Comparison of ENCODE assay signal across 1 cellular context in the genomic region with DNA sequence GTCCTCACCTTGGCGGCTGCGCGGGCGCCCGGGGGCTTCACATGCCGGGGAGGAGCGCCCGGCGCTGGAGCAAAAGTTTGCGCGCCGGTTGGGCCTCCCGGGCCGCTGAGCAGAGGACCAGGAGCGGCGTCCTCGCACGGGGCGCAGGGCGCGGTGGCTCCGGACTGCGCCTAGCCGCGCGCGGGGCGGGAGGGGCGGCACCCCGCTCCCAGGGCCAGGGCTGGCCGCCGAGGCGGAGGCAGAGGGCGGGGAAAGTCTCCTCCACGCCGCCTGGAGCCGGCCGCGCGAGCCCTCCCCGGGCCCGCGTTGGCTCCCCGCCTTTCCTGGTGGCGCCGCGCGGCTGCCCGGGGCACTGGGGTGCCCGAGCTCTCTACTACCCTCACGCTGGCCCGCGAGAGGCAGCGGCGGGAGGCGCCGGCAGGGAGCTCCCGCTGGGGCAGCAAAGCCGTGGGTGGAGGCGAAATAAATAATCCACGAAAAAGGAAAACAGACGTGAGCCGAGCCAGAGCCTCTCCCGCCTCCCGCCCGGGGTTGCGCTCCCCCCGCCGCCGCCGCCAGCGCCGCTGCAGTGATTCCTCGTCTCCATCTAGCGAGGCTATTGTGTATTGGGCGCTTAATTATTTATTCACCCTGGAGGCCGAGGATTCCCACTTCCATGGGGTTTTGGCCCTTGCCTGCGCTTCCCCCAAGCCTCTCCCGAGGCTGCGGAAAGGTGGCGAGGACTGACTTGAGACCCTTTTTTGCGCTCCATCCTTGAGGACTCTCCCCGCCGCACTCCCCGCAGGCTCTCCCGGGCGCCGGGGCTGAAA.
TF ChIP-seq lines count a peak whose summit lies in the region.

No MANE protein-coding gene starts in this region.

TF ChIP-seq in WTC11, 78 proteins besides CTCF, POLR2A, EP300 and RAD21 (continued from another document and continues in another):
- TF ChIP-seq, protein P1, sequence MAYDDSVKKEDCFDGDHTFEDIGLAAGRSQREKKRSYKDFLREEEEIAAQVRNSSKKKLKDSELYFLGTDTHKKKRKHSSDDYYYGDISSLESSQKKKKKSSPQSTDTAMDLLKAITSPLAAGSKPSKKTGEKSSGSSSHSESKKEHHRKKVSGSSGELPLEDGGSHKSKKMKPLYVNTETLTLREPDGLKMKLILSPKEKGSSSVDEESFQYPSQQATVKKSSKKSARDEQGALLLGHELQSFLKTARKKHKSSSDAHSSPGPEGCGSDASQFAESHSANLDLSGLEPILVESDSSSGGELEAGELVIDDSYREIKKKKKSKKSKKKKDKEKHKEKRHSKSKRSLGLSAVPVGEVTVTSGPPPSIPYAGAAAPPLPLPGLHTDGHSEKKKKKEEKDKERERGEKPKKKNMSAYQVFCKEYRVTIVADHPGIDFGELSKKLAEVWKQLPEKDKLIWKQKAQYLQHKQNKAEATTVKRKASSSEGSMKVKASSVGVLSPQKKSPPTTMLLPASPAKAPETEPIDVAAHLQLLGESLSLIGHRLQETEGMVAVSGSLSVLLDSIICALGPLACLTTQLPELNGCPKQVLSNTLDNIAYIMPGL (CRISPR knock-in tag; IDR thresholded peaks at IDR 0.05), result no peak
- TF ChIP-seq MYBL2 (CRISPR knock-in tag; IDR thresholded peaks at IDR 0.05) (no peak), CBFB (CRISPR knock-in tag; IDR thresholded peaks at IDR 0.05; ENCODE audit: low read depth) (no peak), CREB1 (CRISPR knock-in tag; IDR thresholded peaks at IDR 0.05) (no peak), GABPB1 (CRISPR knock-in tag; IDR thresholded peaks at IDR 0.05) (no peak), ZNF138 (CRISPR knock-in tag; conservative IDR thresholded peaks at IDR 0.05) (no peak), TEAD1 (CRISPR knock-in tag; IDR thresholded peaks at IDR 0.05) (no peak; the same call in 1 of the 2 replicates), TEAD4 (CRISPR knock-in tag; IDR thresholded peaks at IDR 0.05) (no peak), SMAD4 (CRISPR knock-in tag; IDR thresholded peaks at IDR 0.05) (no peak), ATF1 (CRISPR knock-in tag; IDR thresholded peaks at IDR 0.05) (no peak), GRHL2 (CRISPR knock-in tag; IDR thresholded peaks at IDR 0.05; ENCODE audit: insufficient replicate concordance, severe bottlenecking) (no peak), IRF2 (CRISPR knock-in tag; IDR thresholded peaks at IDR 0.05; ENCODE audit: borderline replicate concordance, low read depth) (no peak), NR1H2 (CRISPR knock-in tag; IDR thresholded peaks at IDR 0.05) (no peak), PRRX2 (CRISPR knock-in tag; IDR thresholded peaks at IDR 0.05) (no peak), SP1 (CRISPR knock-in tag; conservative IDR thresholded peaks at IDR 0.05) (peak; percentile 39; the same call in 1 of the 2 replicates), ZNF317 (CRISPR knock-in tag; IDR thresholded peaks at IDR 0.05; ENCODE audit: borderline replicate concordance, low read depth) (no peak), JUN (CRISPR knock-in tag; IDR thresholded peaks at IDR 0.05) (no peak), ZNF416 (CRISPR knock-in tag; IDR thresholded peaks at IDR 0.05) (no peak), FOXP1 (CRISPR knock-in tag; IDR thresholded peaks at IDR 0.05; ENCODE audit: borderline replicate concordance) (peak; percentile 80; the same call in 1 of the 2 replicates), NR2C2 (CRISPR knock-in tag; IDR thresholded peaks at IDR 0.05) (no peak), NFYB (CRISPR knock-in tag; conservative IDR thresholded peaks at IDR 0.05; ENCODE audit: low read depth) (no peak), ZNF396 (CRISPR knock-in tag; IDR thresholded peaks at IDR 0.05; ENCODE audit: borderline replicate concordance) (no peak)
- TF ChIP-seq, protein P2, sequence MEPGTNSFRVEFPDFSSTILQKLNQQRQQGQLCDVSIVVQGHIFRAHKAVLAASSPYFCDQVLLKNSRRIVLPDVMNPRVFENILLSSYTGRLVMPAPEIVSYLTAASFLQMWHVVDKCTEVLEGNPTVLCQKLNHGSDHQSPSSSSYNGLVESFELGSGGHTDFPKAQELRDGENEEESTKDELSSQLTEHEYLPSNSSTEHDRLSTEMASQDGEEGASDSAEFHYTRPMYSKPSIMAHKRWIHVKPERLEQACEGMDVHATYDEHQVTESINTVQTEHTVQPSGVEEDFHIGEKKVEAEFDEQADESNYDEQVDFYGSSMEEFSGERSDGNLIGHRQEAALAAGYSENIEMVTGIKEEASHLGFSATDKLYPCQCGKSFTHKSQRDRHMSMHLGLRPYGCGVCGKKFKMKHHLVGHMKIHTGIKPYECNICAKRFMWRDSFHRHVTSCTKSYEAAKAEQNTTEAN (CRISPR knock-in tag; IDR thresholded peaks at IDR 0.05), result no peak
- TF ChIP-seq, protein P3, sequence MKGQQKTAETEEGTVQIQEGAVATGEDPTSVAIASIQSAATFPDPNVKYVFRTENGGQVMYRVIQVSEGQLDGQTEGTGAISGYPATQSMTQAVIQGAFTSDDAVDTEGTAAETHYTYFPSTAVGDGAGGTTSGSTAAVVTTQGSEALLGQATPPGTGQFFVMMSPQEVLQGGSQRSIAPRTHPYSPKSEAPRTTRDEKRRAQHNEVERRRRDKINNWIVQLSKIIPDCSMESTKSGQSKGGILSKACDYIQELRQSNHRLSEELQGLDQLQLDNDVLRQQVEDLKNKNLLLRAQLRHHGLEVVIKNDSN (CRISPR knock-in tag; IDR thresholded peaks at IDR 0.05), result 0 out of 2 replicates have a peak, but pooled peaks have one; percentile 0
- TF ChIP-seq, protein P4, sequence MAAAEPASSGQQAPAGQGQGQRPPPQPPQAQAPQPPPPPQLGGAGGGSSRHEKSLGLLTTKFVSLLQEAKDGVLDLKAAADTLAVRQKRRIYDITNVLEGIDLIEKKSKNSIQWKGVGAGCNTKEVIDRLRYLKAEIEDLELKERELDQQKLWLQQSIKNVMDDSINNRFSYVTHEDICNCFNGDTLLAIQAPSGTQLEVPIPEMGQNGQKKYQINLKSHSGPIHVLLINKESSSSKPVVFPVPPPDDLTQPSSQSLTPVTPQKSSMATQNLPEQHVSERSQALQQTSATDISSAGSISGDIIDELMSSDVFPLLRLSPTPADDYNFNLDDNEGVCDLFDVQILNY (CRISPR knock-in tag; IDR thresholded peaks at IDR 0.05), result peak; percentile 11; the same call in 1 of the 2 replicates
- TF ChIP-seq, protein P5, sequence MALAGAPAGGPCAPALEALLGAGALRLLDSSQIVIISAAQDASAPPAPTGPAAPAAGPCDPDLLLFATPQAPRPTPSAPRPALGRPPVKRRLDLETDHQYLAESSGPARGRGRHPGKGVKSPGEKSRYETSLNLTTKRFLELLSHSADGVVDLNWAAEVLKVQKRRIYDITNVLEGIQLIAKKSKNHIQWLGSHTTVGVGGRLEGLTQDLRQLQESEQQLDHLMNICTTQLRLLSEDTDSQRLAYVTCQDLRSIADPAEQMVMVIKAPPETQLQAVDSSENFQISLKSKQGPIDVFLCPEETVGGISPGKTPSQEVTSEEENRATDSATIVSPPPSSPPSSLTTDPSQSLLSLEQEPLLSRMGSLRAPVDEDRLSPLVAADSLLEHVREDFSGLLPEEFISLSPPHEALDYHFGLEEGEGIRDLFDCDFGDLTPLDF (CRISPR knock-in tag; IDR thresholded peaks at IDR 0.05), result no peak
- TF ChIP-seq, protein P6, sequence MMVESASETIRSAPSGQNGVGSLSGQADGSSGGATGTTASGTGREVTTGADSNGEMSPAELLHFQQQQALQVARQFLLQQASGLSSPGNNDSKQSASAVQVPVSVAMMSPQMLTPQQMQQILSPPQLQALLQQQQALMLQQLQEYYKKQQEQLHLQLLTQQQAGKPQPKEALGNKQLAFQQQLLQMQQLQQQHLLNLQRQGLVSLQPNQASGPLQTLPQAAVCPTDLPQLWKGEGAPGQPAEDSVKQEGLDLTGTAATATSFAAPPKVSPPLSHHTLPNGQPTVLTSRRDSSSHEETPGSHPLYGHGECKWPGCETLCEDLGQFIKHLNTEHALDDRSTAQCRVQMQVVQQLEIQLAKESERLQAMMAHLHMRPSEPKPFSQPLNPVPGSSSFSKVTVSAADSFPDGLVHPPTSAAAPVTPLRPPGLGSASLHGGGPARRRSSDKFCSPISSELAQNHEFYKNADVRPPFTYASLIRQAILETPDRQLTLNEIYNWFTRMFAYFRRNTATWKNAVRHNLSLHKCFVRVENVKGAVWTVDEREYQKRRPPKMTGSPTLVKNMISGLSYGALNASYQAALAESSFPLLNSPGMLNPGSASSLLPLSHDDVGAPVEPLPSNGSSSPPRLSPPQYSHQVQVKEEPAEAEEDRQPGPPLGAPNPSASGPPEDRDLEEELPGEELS (CRISPR knock-in tag; IDR thresholded peaks at IDR 0.05), result peak; percentile 66; the same call in 1 of the 2 replicates
- TF ChIP-seq, protein P7, sequence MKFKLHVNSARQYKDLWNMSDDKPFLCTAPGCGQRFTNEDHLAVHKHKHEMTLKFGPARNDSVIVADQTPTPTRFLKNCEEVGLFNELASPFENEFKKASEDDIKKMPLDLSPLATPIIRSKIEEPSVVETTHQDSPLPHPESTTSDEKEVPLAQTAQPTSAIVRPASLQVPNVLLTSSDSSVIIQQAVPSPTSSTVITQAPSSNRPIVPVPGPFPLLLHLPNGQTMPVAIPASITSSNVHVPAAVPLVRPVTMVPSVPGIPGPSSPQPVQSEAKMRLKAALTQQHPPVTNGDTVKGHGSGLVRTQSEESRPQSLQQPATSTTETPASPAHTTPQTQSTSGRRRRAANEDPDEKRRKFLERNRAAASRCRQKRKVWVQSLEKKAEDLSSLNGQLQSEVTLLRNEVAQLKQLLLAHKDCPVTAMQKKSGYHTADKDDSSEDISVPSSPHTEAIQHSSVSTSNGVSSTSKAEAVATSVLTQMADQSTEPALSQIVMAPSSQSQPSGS (CRISPR knock-in tag; IDR thresholded peaks at IDR 0.05; ENCODE audit: borderline replicate concordance, low read depth), result no peak
- TF ChIP-seq, protein P8, sequence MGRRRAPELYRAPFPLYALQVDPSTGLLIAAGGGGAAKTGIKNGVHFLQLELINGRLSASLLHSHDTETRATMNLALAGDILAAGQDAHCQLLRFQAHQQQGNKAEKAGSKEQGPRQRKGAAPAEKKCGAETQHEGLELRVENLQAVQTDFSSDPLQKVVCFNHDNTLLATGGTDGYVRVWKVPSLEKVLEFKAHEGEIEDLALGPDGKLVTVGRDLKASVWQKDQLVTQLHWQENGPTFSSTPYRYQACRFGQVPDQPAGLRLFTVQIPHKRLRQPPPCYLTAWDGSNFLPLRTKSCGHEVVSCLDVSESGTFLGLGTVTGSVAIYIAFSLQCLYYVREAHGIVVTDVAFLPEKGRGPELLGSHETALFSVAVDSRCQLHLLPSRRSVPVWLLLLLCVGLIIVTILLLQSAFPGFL (CRISPR knock-in tag; IDR thresholded peaks at IDR 0.05; ENCODE audit: borderline replicate concordance), result no peak
- TF ChIP-seq, protein P9, sequence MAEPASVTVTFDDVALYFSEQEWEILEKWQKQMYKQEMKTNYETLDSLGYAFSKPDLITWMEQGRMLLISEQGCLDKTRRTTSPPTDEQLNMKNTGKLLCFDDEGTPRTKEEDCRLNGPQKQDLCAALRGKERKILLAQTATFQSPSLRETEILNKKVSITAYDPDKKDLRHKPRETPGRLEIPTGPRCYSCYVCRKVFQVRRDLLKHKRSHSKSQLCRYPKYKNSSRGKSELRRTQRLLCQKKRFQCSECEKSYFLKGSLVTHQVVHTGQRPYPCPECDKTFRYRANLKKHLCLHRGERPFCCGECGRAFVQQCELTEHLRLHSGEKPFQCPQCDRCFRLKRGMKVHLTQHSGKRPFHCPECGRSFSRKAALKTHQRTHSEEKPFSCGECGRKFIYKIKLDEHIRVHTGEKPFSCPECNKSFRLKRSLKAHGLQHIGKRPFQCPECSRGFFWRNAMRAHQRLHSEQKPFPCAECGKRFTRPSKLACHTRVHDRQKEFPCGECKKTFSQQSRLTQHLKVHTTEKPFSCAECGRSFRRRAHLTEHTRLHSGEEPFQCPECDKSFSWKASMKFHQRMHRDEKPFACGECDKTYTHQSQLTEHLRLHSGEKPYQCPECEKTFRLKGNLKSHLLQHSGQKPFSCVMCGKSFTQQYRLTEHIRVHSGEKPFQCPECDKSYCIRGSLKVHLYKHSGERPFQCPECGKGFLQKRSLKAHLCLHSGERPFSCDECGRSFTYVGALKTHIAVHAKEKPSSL (CRISPR knock-in tag; conservative IDR thresholded peaks at IDR 0.05), result no peak
- TF ChIP-seq, protein P10, sequence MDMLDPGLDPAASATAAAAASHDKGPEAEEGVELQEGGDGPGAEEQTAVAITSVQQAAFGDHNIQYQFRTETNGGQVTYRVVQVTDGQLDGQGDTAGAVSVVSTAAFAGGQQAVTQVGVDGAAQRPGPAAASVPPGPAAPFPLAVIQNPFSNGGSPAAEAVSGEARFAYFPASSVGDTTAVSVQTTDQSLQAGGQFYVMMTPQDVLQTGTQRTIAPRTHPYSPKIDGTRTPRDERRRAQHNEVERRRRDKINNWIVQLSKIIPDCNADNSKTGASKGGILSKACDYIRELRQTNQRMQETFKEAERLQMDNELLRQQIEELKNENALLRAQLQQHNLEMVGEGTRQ (CRISPR knock-in tag; IDR thresholded peaks at IDR 0.05), result no peak
- TF ChIP-seq, protein P11, sequence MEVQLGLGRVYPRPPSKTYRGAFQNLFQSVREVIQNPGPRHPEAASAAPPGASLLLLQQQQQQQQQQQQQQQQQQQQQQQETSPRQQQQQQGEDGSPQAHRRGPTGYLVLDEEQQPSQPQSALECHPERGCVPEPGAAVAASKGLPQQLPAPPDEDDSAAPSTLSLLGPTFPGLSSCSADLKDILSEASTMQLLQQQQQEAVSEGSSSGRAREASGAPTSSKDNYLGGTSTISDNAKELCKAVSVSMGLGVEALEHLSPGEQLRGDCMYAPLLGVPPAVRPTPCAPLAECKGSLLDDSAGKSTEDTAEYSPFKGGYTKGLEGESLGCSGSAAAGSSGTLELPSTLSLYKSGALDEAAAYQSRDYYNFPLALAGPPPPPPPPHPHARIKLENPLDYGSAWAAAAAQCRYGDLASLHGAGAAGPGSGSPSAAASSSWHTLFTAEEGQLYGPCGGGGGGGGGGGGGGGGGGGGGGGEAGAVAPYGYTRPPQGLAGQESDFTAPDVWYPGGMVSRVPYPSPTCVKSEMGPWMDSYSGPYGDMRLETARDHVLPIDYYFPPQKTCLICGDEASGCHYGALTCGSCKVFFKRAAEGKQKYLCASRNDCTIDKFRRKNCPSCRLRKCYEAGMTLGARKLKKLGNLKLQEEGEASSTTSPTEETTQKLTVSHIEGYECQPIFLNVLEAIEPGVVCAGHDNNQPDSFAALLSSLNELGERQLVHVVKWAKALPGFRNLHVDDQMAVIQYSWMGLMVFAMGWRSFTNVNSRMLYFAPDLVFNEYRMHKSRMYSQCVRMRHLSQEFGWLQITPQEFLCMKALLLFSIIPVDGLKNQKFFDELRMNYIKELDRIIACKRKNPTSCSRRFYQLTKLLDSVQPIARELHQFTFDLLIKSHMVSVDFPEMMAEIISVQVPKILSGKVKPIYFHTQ (CRISPR knock-in tag; IDR thresholded peaks at IDR 0.05), result no peak
- TF ChIP-seq, protein P12, sequence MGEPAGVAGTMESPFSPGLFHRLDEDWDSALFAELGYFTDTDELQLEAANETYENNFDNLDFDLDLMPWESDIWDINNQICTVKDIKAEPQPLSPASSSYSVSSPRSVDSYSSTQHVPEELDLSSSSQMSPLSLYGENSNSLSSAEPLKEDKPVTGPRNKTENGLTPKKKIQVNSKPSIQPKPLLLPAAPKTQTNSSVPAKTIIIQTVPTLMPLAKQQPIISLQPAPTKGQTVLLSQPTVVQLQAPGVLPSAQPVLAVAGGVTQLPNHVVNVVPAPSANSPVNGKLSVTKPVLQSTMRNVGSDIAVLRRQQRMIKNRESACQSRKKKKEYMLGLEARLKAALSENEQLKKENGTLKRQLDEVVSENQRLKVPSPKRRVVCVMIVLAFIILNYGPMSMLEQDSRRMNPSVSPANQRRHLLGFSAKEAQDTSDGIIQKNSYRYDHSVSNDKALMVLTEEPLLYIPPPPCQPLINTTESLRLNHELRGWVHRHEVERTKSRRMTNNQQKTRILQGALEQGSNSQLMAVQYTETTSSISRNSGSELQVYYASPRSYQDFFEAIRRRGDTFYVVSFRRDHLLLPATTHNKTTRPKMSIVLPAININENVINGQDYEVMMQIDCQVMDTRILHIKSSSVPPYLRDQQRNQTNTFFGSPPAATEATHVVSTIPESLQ (CRISPR knock-in tag; IDR thresholded peaks at IDR 0.05), result no peak
